In the genomic region with DNA sequence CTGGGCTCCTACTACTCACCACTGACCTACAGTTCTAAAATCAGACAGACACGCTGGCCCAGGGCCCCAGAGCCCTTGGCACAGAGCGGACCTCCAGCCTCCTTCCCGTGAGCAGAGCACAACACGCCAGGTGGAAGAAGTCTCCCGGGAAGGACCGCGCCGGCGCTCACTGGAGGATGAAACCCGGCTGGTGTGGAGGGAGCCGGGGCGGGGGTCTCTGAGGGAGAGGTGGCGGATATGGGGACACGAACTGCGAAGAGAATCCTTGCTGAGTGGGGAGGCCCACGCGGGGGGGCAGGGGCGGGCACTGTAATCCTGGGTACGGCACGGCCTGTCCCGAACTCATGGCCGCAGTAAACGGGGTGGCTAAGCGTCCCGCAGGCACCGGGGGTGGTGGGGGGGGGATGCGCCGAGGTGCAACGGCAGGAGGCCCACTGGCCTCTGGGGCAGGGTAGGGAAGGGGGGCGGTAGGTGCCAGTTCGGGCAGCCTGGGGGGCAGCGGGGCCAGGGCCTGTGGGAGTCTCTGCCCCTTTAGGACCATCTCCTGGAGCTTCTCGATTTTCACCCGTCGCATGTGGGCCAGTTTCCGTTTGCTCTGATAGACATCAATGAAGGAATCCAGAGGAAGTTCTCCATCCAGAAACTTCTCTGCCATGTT, we compare ENCODE assay signal across 14 cellular contexts. TPM values are rescaled to one million over a fixed set of nuclear protein-coding genes. Genes with fewer than 3 reads are reported as not detected.
DNase-seq lines count a peak whose midpoint lies in the region; ATAC-seq and TF ChIP-seq lines count a peak whose summit lies in the region.
"Had no signal": no experiment of that assay in that cellular context is flagged by ENCODE, and none has a peak within 500 bp of the region (broad histone marks: within the 10 kb centered on the region; RNA-seq: fewer than 3 reads in every experiment).

No MANE protein-coding gene starts in this region.

- TF ChIP-seq POLR2A in upper lobe of left lung (IDR thresholded peaks at IDR 0.05): no peak

- DNase-seq in activated CD8-positive, alpha-beta memory T cell treated with anti-CD3 and anti-CD28 coated beads, Interleukin-2, amount 50 U/mL, for 4 hours: peak; percentile 10
- no peak for DNase-seq in activated CD8-positive, alpha-beta memory T cell treated with anti-CD3 and anti-CD28 coated beads for 24 hours
- DNase-seq in Right ventricle myocardium inferior (ENCODE audit: missing footprints) (peak; percentile 60), nephron progenitor cell (no peak), upper lobe of left lung (peak in 1 of 2 donors; percentile 80), NCI-H748 (lab: John Stamatoyannopoulos, UW; ENCODE audit: unreplicated experiment) (no peak), T-helper 2 cell (no peak)
- DNase-seq: activated T-cell treated with anti-CD3 and anti-CD28 coated beads, Interleukin-2, amount 50 U/mL, for 4 hours; brain microvascular endothelial cell; HCEC 1CT; IMR-90; NCI-H146; stimulated activated CD4-positive, alpha-beta T cell treated with anti-CD3 and anti-CD28 coated beads, Interleukin-2, amount 100 ng/mL, for 48 hours had no signal

- H3K36me3 ChIP-seq in upper lobe of left lung: peaks cover 12 to 68% (median 56%) of the 10 kb centered on the region in 4 donors

- ATAC-seq in Right ventricle myocardium inferior (peak; percentile 26), upper lobe of left lung (ENCODE audit: low FRiP score in 2 of 2) (no peak), GM18909 (IDR thresholded peaks at IDR 0.05; ENCODE audit: poor library complexity, unreplicated experiment) (no peak)
- ATAC-seq: activated T-cell treated with anti-CD3 and anti-CD28 coated beads, Interleukin-2, amount 50 U/mL, for 4 hours had no signal

- no peaks in the 10 kb centered on the region for H3K27me3 Mint-ChIP-seq in nephron progenitor cell (ENCODE audit: low read depth, poor library complexity)

- H3K4me1 ChIP-seq in upper lobe of left lung: peaks cover 48 to 68% (median 55%) of the 10 kb centered on the region in 4 donors

- no peaks in the 10 kb centered on the region for H3K27me3 ChIP-seq in upper lobe of left lung
- H3K27me3 ChIP-seq: brain microvascular endothelial cell had no signal

- intact Hi-C loops in Right ventricle myocardium inferior (cut with DNase I): loop anchor here (1.0 to 10.0 kb wide), 2 partner anchors 21 to 368 kb away; a partner anchor contains a TSS

- H3K27ac ChIP-seq in upper lobe of left lung: peak overlapping the region; percentile 47 to 78 (median 70)
- H3K27ac ChIP-seq: brain microvascular endothelial cell had no signal

- no peaks in the 10 kb centered on the region for H3K9me3 ChIP-seq in upper lobe of left lung

- peaks cover 25% of the 10 kb centered on the region for H3K4me1 Mint-ChIP-seq in nephron progenitor cell

- WGBS in upper lobe of left lung, 2 donors: 93 to 98% methylated on average over 18 to 36 of the region's 36 CpGs

- TF ChIP-seq EP300 in upper lobe of left lung (IDR thresholded peaks at IDR 0.05): no peak

- no peak overlapping the region for H3K4me3 Mint-ChIP-seq in nephron progenitor cell
- H3K4me3 Mint-ChIP-seq: activated T-cell treated with anti-CD3 and anti-CD28 coated beads, Interleukin-2, amount 50 U/mL, for 4 hours had no signal

- no peaks in the 10 kb centered on the region for H3K9me3 Mint-ChIP-seq in nephron progenitor cell
- H3K9me3 Mint-ChIP-seq: activated T-cell treated with anti-CD3 and anti-CD28 coated beads, Interleukin-2, amount 50 U/mL, for 4 hours had no signal

- peaks cover 30% of the 10 kb centered on the region for H3K36me3 Mint-ChIP-seq in nephron progenitor cell (ENCODE audit: low read depth)

- TF ChIP-seq CTCF in nephron progenitor cell (IDR thresholded peaks at IDR 0.05) (no peak), upper lobe of left lung (IDR thresholded peaks at IDR 0.05) (no peak)

- peak overlapping the region; percentile 61 for H3K27ac Mint-ChIP-seq in nephron progenitor cell

- no peak overlapping the region for H3K4me3 ChIP-seq in upper lobe of left lung

RNA-seq across cellular contexts. Expression of a gene that starts 28.8 kb away (rescaled TPM):
- 25.4 TPM for total RNA-seq in Right ventricle myocardium inferior
- 10 to 100 TPM; 41.2 to 93.2 (median 64.0) TPM for total RNA-seq in upper lobe of left lung

RNA-seq across cellular contexts. Expression of a gene that starts 31.8 kb away (rescaled TPM):
- total RNA-seq in Right ventricle myocardium inferior: 17.6 TPM
- 100 to 1,000 TPM in 1 of 6 donors, 10 to 100 TPM in 5; 34.2 to 137 (median 46.9) TPM for total RNA-seq in upper lobe of left lung

Comparison
In these comparisons a context has a peak if more than half of its experiments do, and no peak if none do; other contexts are left out.
1. DNase-seq: peak in activated CD8-positive, alpha-beta memory T cell treated with anti-CD3 and anti-CD28 coated beads, Interleukin-2, amount 50 U/mL, for 4 hours (single experiment) and Right ventricle myocardium inferior (single experiment); none in activated CD8-positive, alpha-beta memory T cell treated with anti-CD3 and anti-CD28 coated beads for 24 hours (single experiment), nephron progenitor cell (single experiment), NCI-H748 (single experiment) and T-helper 2 cell (0 of 5).